10 cellular contexts compared by ENCODE assay signal in genomic region chr6:52518279-52518944, GRCh38. TPM values are rescaled to one million over a fixed set of nuclear protein-coding genes. Genes with fewer than 3 reads are reported as not detected.
DNase-seq lines count a peak whose midpoint lies in the region; ATAC-seq and TF ChIP-seq lines count a peak whose summit lies in the region.
"Had no signal": no experiment of that assay in that cellular context is flagged by ENCODE, and none has a peak within 500 bp of the region (broad histone marks: within the 10 kb centered on the region; RNA-seq: fewer than 3 reads in every experiment).

No MANE protein-coding gene starts in this region.

- H3K4me3 ChIP-seq in AG10803 (ENCODE audit: low read length) (peak overlapping the region; percentile 2), NT2/D1 (ENCODE audit: insufficient read length, low read depth) (no peak overlapping the region), esophagus squamous epithelium (peak overlapping the region in 1 of 4 donors; percentile 19), trophoblast cell (ENCODE audit: low read depth, low read length) (no peak overlapping the region)

- no peak for TF ChIP-seq CTCF in AG10803 (conservative IDR thresholded peaks at IDR 0.05; ENCODE audit: low read length)
- no peak for TF ChIP-seq CTCF in esophagus squamous epithelium (IDR thresholded peaks at IDR 0.05)

- DNase-seq in AG10803 (ENCODE audit: low read depth) (no peak), NT2/D1 (ENCODE audit: low read depth, low spot score) (no peak), esophagus squamous epithelium (lab: John Stamatoyannopoulos, UW) (no peak), trophoblast cell (no peak), pons (ENCODE audit: low spot score) (no peak), KG1 (lab: John Stamatoyannopoulos, UW) (no peak)
- DNase-seq: activated CD4-positive, alpha-beta T cell treated with anti-CD3 and anti-CD28 coated beads, Interleukin-2, amount 50 U/mL, for 1 hour; CD8-positive, alpha-beta T cell had no signal

- peak overlapping the region; percentile 42 for H2BK5ac ChIP-seq in trophoblast cell (ENCODE audit: low read depth, low read length, poor library complexity)

- H2BK120ac ChIP-seq in trophoblast cell (ENCODE audit: insufficient read depth, low read length, poor library complexity) = peak overlapping the region; percentile 49

- H3K23ac ChIP-seq in trophoblast cell (ENCODE audit: low read length) = no peak overlapping the region

- H3K9me3 ChIP-seq in NT2/D1 (ENCODE audit: insufficient read depth, low read length) (no peaks in the 10 kb centered on the region), esophagus squamous epithelium (no peaks in the 10 kb centered on the region), trophoblast cell (ENCODE audit: insufficient read depth, low read depth, low read length) (no peaks in the 10 kb centered on the region)

- H3K4ac ChIP-seq in trophoblast cell (ENCODE audit: low read depth, low read length) = no peak overlapping the region

- peak overlapping the region; percentile 64 for H3K14ac ChIP-seq in trophoblast cell (ENCODE audit: low read length)

- H3K18ac ChIP-seq in trophoblast cell (ENCODE audit: low read length) = peak overlapping the region; percentile 54

- H4K8ac ChIP-seq in trophoblast cell (ENCODE audit: low read depth, low read length) = peak overlapping the region; percentile 67

- no peaks in the 10 kb centered on the region for H3K27me3 ChIP-seq in NT2/D1 (ENCODE audit: insufficient read depth, insufficient read length)
- H3K27me3 ChIP-seq in esophagus squamous epithelium = no peaks in the 10 kb centered on the region
- H3K27me3 ChIP-seq in trophoblast cell (ENCODE audit: insufficient read depth, low read length) = no peaks in the 10 kb centered on the region

- H3K4me1 ChIP-seq in NT2/D1 (ENCODE audit: insufficient read depth, insufficient read length) = peaks cover 10% of the 10 kb centered on the region
- H3K4me1 ChIP-seq in esophagus squamous epithelium = peaks cover 10 to 93% (median 55%) of the 10 kb centered on the region in 3 donors
- H3K4me1 ChIP-seq in trophoblast cell (ENCODE audit: control insufficient read depth in 1 of 2, insufficient read depth in 2 of 2, low read length in 2 of 2) = peaks cover 18 to 22% of the 10 kb centered on the region in 2 experiments

- H3K79me1 ChIP-seq in trophoblast cell (ENCODE audit: low read length) = peaks cover 9% of the 10 kb centered on the region

- no peak overlapping the region for H4K12ac ChIP-seq in trophoblast cell (ENCODE audit: low read depth, low read length)

- H3K36me3 ChIP-seq in NT2/D1 (ENCODE audit: insufficient read depth, insufficient read length, low read length) (peaks cover 49% of the 10 kb centered on the region), esophagus squamous epithelium (peaks cover 0 to 5% (median 0%) of the 10 kb centered on the region in 3 donors), trophoblast cell (ENCODE audit: control insufficient read depth in 1 of 2, insufficient read depth in 2 of 2, low read length in 2 of 2) (peaks cover 0 to 2% of the 10 kb centered on the region in 2 experiments)

- no peak for TF ChIP-seq POLR2A in esophagus squamous epithelium (IDR thresholded peaks at IDR 0.05)

- WGBS in esophagus squamous epithelium, 2 donors = 66 to 76% methylated on average over 13 of the region's 13 CpGs
- no CpG with 5 or more reads among the region's 13 CpGs for WGBS in trophoblast cell (ENCODE audit: extremely low coverage, insufficient coverage, insufficient read length)

- intact Hi-C loops in esophagus squamous epithelium (cut with DNase I) = no loop called here

- peak overlapping the region; percentile 75 for H4K91ac ChIP-seq in trophoblast cell (ENCODE audit: low read depth, low read length)

- H2BK12ac ChIP-seq in trophoblast cell (ENCODE audit: low read length) = peak overlapping the region; percentile 47

- H3K9ac ChIP-seq in NT2/D1 (ENCODE audit: insufficient read length, low read depth) (peak overlapping the region; percentile 72), trophoblast cell (ENCODE audit: low read length) (no peak overlapping the region)

- ATAC-seq in GM21447 (IDR thresholded peaks at IDR 0.05; ENCODE audit: unreplicated experiment) (no peak), GM19328 (IDR thresholded peaks at IDR 0.05; ENCODE audit: unreplicated experiment) (no peak)
- ATAC-seq: CD8-positive, alpha-beta T cell had no signal

- peak overlapping the region; percentile 7 for H2AFZ ChIP-seq in trophoblast cell (ENCODE audit: insufficient read depth, low read length, poor library complexity)

- peak overlapping the region; percentile 55 to 91 (median 83) for H3K27ac ChIP-seq in esophagus squamous epithelium
- H3K27ac ChIP-seq in trophoblast cell (ENCODE audit: low read depth, low read length) = peak overlapping the region; percentile 82

- H3K79me2 ChIP-seq in trophoblast cell (ENCODE audit: control insufficient read depth, insufficient read depth, low read length, poor library complexity) = peaks cover 3% of the 10 kb centered on the region

- H2AK5ac ChIP-seq in trophoblast cell (ENCODE audit: low read length) = peak overlapping the region; percentile 40

- H3K4me2 ChIP-seq in trophoblast cell (ENCODE audit: low read length) = no peak overlapping the region

RNA-seq across cellular contexts. Expression of gene TRAM2, which starts 58.4 kb away (rescaled TPM):
- total RNA-seq in esophagus squamous epithelium = 1 to 10 TPM; 2.3 to 8.6 (median 5.3) TPM
- polyA plus RNA-seq in trophoblast cell (2013) = 30.3 and 31.3 TPM in 2 replicates
